ENCODE assay signal across 8 cellular contexts in genomic region chr5:75717082-75717922, GRCh38. TPM values are rescaled to one million over a fixed set of nuclear protein-coding genes. Genes with fewer than 3 reads are reported as not detected.
A peak's percentile ranks its signal among the peaks of the same experiment; 100 is the strongest.
DNase-seq lines count a peak whose midpoint lies in the region; ATAC-seq lines count a peak whose summit lies in the region.

POC5 (minus strand) TSS chr5:75717437; CDS start chr5:75712937, 4,500 bp downstream.

- peak; percentile 86 for ATAC-seq in GM18508 (IDR thresholded peaks at IDR 0.05; ENCODE audit: insufficient read depth, unreplicated experiment)
- ATAC-seq in HG03025 (IDR thresholded peaks at IDR 0.05; ENCODE audit: low FRiP score, unreplicated experiment): peak; percentile 97
- peak; percentile 99 for ATAC-seq in aorta (ENCODE audit: low FRiP score)

- H3K9ac ChIP-seq in rectal smooth muscle tissue (ENCODE audit: low read length): peak within 1 kb of the TSS; percentile 47

- H3K9me3 ChIP-seq in aorta (ENCODE audit: control insufficient read depth, low read length): no peaks in the 10 kb centered on the region

- H3K36me3 ChIP-seq in rectal smooth muscle tissue (ENCODE audit: control insufficient read depth, insufficient read depth, low read length) (no peaks in the 10 kb centered on the region), aorta (ENCODE audit: control insufficient read depth in 1 of 2, insufficient read depth in 2 of 2, low read length in 1 of 2) (no peaks in the 10 kb centered on the region)

- intact Hi-C loops in aorta (cut with DNase I): loop anchor here in 1 of 2 donors (10.0 kb wide), 1 partner anchor 203 kb away; the partner anchor contains the start of genes CERT1 and POLK

- H3K27ac ChIP-seq in rectal smooth muscle tissue (ENCODE audit: low read depth, low read length) (peak within 1 kb of the TSS; percentile 84), aorta (ENCODE audit: low read depth in 1 of 2, low read length in 2 of 2) (peak within 1 kb of the TSS in 1 of 2 donors; percentile 80)

- H3K4me1 ChIP-seq in rectal smooth muscle tissue (ENCODE audit: control insufficient read depth, insufficient read depth, low read length): peaks cover 2% of the 10 kb centered on the region
- H3K4me1 ChIP-seq in aorta (ENCODE audit: control insufficient read depth in 1 of 2, insufficient read depth in 2 of 2, low read length in 2 of 2): no peaks in the 10 kb centered on the region

- H3K27me3 ChIP-seq in rectal smooth muscle tissue (ENCODE audit: control insufficient read depth, insufficient read depth, low read length) (no peaks in the 10 kb centered on the region), aorta (ENCODE audit: control insufficient read depth in 1 of 2, insufficient read depth in 2 of 2, low read length in 1 of 2) (no peaks in the 10 kb centered on the region)

- WGBS in aorta, 2 donors: 8 to 9% methylated on average over 51 of the region's 51 CpGs

- DNase-seq in NCI-H2081 (lab: John Stamatoyannopoulos, UW) (peak; percentile 92 to 94), T1000 (lab: John Stamatoyannopoulos, UW) (peak; percentile 94), astrocyte of the hippocampus (ENCODE audit: low read depth, low spot score) (peak; percentile 98), hepatic stellate cell (ENCODE audit: low spot score) (peak; percentile 94), aorta (peak; percentile 98 to 99)

- H3K4me3 ChIP-seq in rectal smooth muscle tissue (ENCODE audit: low read length) (peak within 1 kb of the TSS; percentile 95), aorta (ENCODE audit: low read length in 2 of 2) (peak within 1 kb of the TSS; percentile 58 to 71)

RNA-seq across cellular contexts. Expression of gene POC5, which starts in this region (rescaled TPM):
- total RNA-seq in aorta: 10 to 100 TPM in 1 of 2 donors, 1 to 10 TPM in 1; 8.7 to 11.8 TPM
- 1 to 10 TPM; 6.1 to 7.4 TPM for polyA plus RNA-seq in aorta
